ENCODE assay signal across 1 cellular context in genomic region chrX:37692918-37693317, GRCh38.
TF ChIP-seq lines count a peak whose summit lies in the region.

No MANE protein-coding gene starts in this region.

TF ChIP-seq in IMR-90, 13 proteins besides CTCF, POLR2A, EP300 and RAD21 (continued from another document):
- TF ChIP-seq USF2 (IDR thresholded peaks at IDR 0.05; ENCODE audit: low read depth, low read length) (no peak), SMC3 (IDR thresholded peaks at IDR 0.05; ENCODE audit: low read depth, low read length) (no peak), CEBPB (IDR thresholded peaks at IDR 0.05; ENCODE audit: low read depth, low read length) (no peak), RCOR1 (IDR thresholded peaks at IDR 0.05; ENCODE audit: insufficient replicate concordance, low read length) (no peak), BHLHE40 (IDR thresholded peaks at IDR 0.05; ENCODE audit: low read depth, low read length) (no peak), MXI1 (IDR thresholded peaks at IDR 0.05; ENCODE audit: borderline replicate concordance, low read depth, low read length) (no peak), RFX5 (IDR thresholded peaks at IDR 0.05; ENCODE audit: low read depth, low read length) (no peak), MAFK (IDR thresholded peaks at IDR 0.05; ENCODE audit: low read depth, low read length) (no peak), NFE2L2 (IDR thresholded peaks at IDR 0.05; ENCODE audit: low read depth, low read length) (no peak), ELK1 (IDR thresholded peaks at IDR 0.05; ENCODE audit: borderline replicate concordance, low read depth, low read length) (no peak), FOS (IDR thresholded peaks at IDR 0.05; ENCODE audit: low read depth, low read length) (no peak)
TF ChIP-seq in IMR-90: peak in this region for 0.
